In the genomic region with DNA sequence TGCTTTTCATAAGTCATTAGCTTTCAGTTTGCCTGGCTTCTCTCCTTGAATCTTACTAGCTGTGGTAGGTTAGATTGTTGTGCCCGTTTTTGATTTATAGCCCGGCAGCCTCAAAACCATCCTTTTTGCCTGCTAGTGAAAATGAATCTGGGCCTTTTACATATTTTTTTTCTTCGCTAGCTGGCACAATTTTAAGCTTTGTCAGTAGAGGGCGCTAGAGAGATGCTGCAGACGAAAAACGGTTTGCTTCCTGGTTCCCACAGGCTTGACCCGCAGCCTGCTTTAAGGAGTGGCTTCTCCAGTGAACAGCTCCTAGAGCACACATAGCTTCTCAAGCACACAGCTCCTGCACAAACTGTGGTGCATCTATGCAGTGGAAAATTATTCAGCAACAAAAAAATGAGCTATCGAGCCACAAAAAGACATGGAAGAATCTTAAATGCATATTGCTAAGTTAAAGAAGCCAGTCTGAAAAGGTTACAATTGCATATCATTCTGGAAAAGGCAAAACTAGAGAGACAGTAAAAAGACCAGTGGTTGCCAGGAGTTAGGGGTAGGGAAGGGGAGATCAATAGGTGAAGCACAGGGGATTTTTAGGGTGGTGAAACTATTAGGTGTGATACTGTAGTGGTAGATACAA, we compare ENCODE assay signal across 9 cellular contexts. TPM values are rescaled to one million over a fixed set of nuclear protein-coding genes. Genes with fewer than 3 reads are reported as not detected.
DNase-seq lines count a peak whose midpoint lies in the region; ATAC-seq and TF ChIP-seq lines count a peak whose summit lies in the region.
"Had no signal": no experiment of that assay in that cellular context is flagged by ENCODE, and none has a peak within 500 bp of the region (broad histone marks: within the 10 kb centered on the region; RNA-seq: fewer than 3 reads in every experiment).

No MANE protein-coding gene starts in this region.

- H3K4me3 ChIP-seq in SU-DHL-6 (ENCODE audit: insufficient read depth, low read length, poor library complexity, severe bottlenecking) = no peak overlapping the region

- CTCF ChIA-PET in Calu3 (lab: Charles Lee) = interaction anchor here (0.5 to 1.2 kb wide), 4 partner anchors 164 to 517 kb away, joined by 4 to 5 read pairs (median 4); a partner anchor contains a TSS
- CTCF ChIA-PET in HEK293T (lab: Yijun Ruan, JAX) = no interaction called here
- CTCF ChIA-PET in activated CD4-positive, alpha-beta memory T cell treated with anti-CD3 and anti-CD28 coated beads, Interleukin-2, amount 10 ng/mL, durations not matched to agents 7 days and 5 days (lab: Charles Lee) = interaction anchor here (1.1 to 2.8 kb wide), 5 partner anchors 14 to 285 kb away, joined by 3 to 12 read pairs (median 5); a partner anchor contains a TSS

- H3K9me3 Mint-ChIP-seq in Calu3 (ENCODE audit: low read depth, unreplicated experiment) = no peaks in the 10 kb centered on the region
- H3K9me3 Mint-ChIP-seq in activated CD4-positive, alpha-beta memory T cell treated with anti-CD3 and anti-CD28 coated beads, Interleukin-2, amount 10 ng/mL, durations not matched to agents 7 days and 5 days = peaks cover 8% of the 10 kb centered on the region

- H3K27me3 ChIP-seq in SU-DHL-6 (ENCODE audit: low read length) = no peaks in the 10 kb centered on the region

- no peak overlapping the region for H3K4me2 ChIP-seq in SU-DHL-6 (ENCODE audit: low read depth, low read length, poor library complexity, severe bottlenecking)

- no peaks in the 10 kb centered on the region for H3K4me1 Mint-ChIP-seq in Calu3 (ENCODE audit: low read depth, unreplicated experiment)
- no peaks in the 10 kb centered on the region for H3K4me1 Mint-ChIP-seq in activated CD4-positive, alpha-beta memory T cell treated with anti-CD3 and anti-CD28 coated beads, Interleukin-2, amount 10 ng/mL, durations not matched to agents 7 days and 5 days

- H3K4me3 Mint-ChIP-seq in Calu3 (ENCODE audit: low read depth, unreplicated experiment) = no peak overlapping the region
- H3K4me3 Mint-ChIP-seq in activated CD4-positive, alpha-beta memory T cell treated with anti-CD3 and anti-CD28 coated beads, Interleukin-2, amount 10 ng/mL, durations not matched to agents 7 days and 5 days = no peak overlapping the region

- peaks cover 14% of the 10 kb centered on the region for H3K27me3 Mint-ChIP-seq in Calu3 (ENCODE audit: unreplicated experiment)
- H3K27me3 Mint-ChIP-seq in activated CD4-positive, alpha-beta memory T cell treated with anti-CD3 and anti-CD28 coated beads, Interleukin-2, amount 10 ng/mL, durations not matched to agents 7 days and 5 days = peaks cover 5% of the 10 kb centered on the region

- no peak overlapping the region for H2AFZ ChIP-seq in SU-DHL-6 (ENCODE audit: low read depth, low read length, severe bottlenecking)

- no peaks in the 10 kb centered on the region for H3K9me2 ChIP-seq in SU-DHL-6 (replicated peaks; ENCODE audit: insufficient read depth, low read length)

- intact Hi-C loops in Calu3 (cut with micrococcal nuclease; ENCODE audit: unreplicated experiment) = loop anchor here (10.0 kb wide), 1 partner anchor 73 kb away; the partner anchor contains the start of gene ROCK2
- intact Hi-C loops in left colon (cut with DNase I, micrococcal nuclease) = loop anchor here in 1 of 2 donors (10.0 kb wide), 1 partner anchor 283 kb away; a partner anchor contains a TSS

- no peaks in the 10 kb centered on the region for H4K20me1 ChIP-seq in SU-DHL-6 (ENCODE audit: low read depth, low read length)

- ATAC-seq in left colon (peak; percentile 90), GM19023 (IDR thresholded peaks at IDR 0.05; ENCODE audit: unreplicated experiment) (no peak), HG03108 (IDR thresholded peaks at IDR 0.05; ENCODE audit: unreplicated experiment) (no peak)
- ATAC-seq: right cardiac atrium had no signal

- BruUV-seq in Calu3 (replicated peaks; lab: Mats Ljungman, UMichigan) = no TSS peak

- no peaks in the 10 kb centered on the region for H3K79me2 ChIP-seq in SU-DHL-6 (ENCODE audit: insufficient read depth, low read length)

- no peak overlapping the region for H3K27ac Mint-ChIP-seq in Calu3 (ENCODE audit: unreplicated experiment)
- H3K27ac Mint-ChIP-seq in activated CD4-positive, alpha-beta memory T cell treated with anti-CD3 and anti-CD28 coated beads, Interleukin-2, amount 10 ng/mL, durations not matched to agents 7 days and 5 days = no peak overlapping the region

- H3K9ac ChIP-seq in SU-DHL-6 (ENCODE audit: low read length) = no peak overlapping the region

- DNase-seq in Calu3 = peak; percentile 44
- peak; percentile 40 for DNase-seq in HEK293T (ENCODE audit: extremely low spot score)
- no peak for DNase-seq in left colon
- DNase-seq in cerebellar nuclear complex (lab: John Stamatoyannopoulos, UW) = no peak
- DNase-seq in activated CD4-positive, alpha-beta memory T cell treated with anti-CD3 and anti-CD28 coated beads, Interleukin-2, amount 10 ng/mL, durations not matched to agents 7 days and 5 days = no peak
- DNase-seq: right cardiac atrium had no signal

- POLR2A ChIA-PET in HEK293T (lab: Yijun Ruan, JAX) = no interaction called here
- POLR2A ChIA-PET in activated CD4-positive, alpha-beta memory T cell treated with anti-CD3 and anti-CD28 coated beads, Interleukin-2, amount 10 ng/mL, durations not matched to agents 7 days and 5 days (lab: Charles Lee) = no interaction called here

- no peaks in the 10 kb centered on the region for H3K36me3 ChIP-seq in SU-DHL-6 (ENCODE audit: low read length)

- H3F3A ChIP-seq in SU-DHL-6 (ENCODE audit: insufficient read depth) = no peaks in the 10 kb centered on the region

- TF ChIP-seq CTCF in Calu3 (IDR thresholded peaks at IDR 0.05; ENCODE audit: unreplicated experiment) = peak; percentile 64
- TF ChIP-seq CTCF in SU-DHL-6 (IDR thresholded peaks at IDR 0.05; ENCODE audit: insufficient read depth, low read length, poor library complexity, severe bottlenecking) = peak; percentile 39

- peaks cover 7% of the 10 kb centered on the region; the same call in 1 of the 2 replicates for H3K9me3 ChIP-seq in SU-DHL-6 (ENCODE audit: insufficient read depth, low read length)

- no peaks in the 10 kb centered on the region for H3K36me3 Mint-ChIP-seq in Calu3 (ENCODE audit: insufficient read depth, unreplicated experiment)
- no peaks in the 10 kb centered on the region for H3K36me3 Mint-ChIP-seq in activated CD4-positive, alpha-beta memory T cell treated with anti-CD3 and anti-CD28 coated beads, Interleukin-2, amount 10 ng/mL, durations not matched to agents 7 days and 5 days (ENCODE audit: low read depth)

- H3K27ac ChIP-seq in SU-DHL-6 (ENCODE audit: low read depth, low read length) = no peak overlapping the region

TF ChIP-seq in HEK293T, 16 proteins besides CTCF, POLR2A, EP300 and RAD21:
- TF ChIP-seq SP1 (IDR thresholded peaks at IDR 0.05) = no peak
- no peak for TF ChIP-seq HDGF (IDR thresholded peaks at IDR 0.05; ENCODE audit: borderline replicate concordance)
- no peak for TF ChIP-seq ELF4 (IDR thresholded peaks at IDR 0.05)
- TF ChIP-seq L3MBTL2 (conservative IDR thresholded peaks at IDR 0.05) = no peak

RNA-seq across cellular contexts. Expression of gene E2F6, which starts 47.9 kb away (rescaled TPM):
- total RNA-seq in Calu3 (2022) (23.8 and 25.6 TPM in 2 replicates), left colon (1 to 10 TPM; 5.2 to 6.5 TPM)
- total RNA-seq in activated CD4-positive, alpha-beta memory T cell treated with anti-CD3 and anti-CD28 coated beads, Interleukin-2, amount 10 ng/mL, durations not matched to agents 7 days and 5 days = 1 to 10 TPM; 5.9 to 6.6 TPM

Comparison
In these comparisons a context has a peak if more than half of its experiments do, and no peak if none do; other contexts are left out.
1. DNase-seq: peak in Calu3 (single experiment) and HEK293T (single experiment); none in left colon (0 of 2), cerebellar nuclear complex (0 of 2) and activated CD4-positive, alpha-beta memory T cell treated with anti-CD3 and anti-CD28 coated beads, Interleukin-2, amount 10 ng/mL, durations not matched to agents 7 days and 5 days (single experiment).